10 cellular contexts compared by ENCODE assay signal in the genomic region with DNA sequence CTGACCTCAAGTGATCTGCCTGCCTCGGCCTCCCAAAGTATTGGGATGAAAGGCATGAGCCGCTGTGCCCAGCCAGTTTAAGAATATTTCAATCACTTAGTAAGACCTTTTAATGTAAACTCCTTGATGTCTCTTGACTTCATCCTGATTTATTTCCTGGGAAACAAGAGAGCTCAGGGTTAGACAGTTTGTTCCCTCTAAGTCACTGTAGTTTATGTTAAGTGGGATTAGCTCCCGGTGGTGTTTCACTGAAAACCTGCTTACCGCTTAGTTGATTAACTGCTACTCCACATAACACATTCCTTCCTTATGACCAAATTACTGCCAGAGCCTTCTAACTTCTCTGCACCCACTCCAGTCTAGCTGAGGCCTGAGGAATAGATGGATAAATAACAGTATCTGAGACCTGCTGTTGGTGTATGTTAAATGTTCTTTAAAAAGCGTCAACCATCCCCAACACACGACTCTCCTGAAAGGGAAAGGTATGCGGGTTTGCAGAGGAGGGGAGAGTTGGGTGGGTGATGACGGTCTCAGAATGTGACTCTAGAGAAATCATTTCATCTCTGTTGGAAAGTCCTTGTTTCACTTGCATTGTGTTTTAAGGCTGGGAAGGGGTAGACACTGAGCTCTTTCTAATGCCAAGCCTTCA. TPM values are rescaled to one million over a fixed set of nuclear protein-coding genes. Genes with fewer than 3 reads are reported as not detected.
A peak's percentile ranks its signal among the peaks of the same experiment; 100 is the strongest.
DNase-seq lines count a peak whose midpoint lies in the region; ATAC-seq, FAIRE-seq and TF ChIP-seq lines count a peak whose summit lies in the region.
"Had no signal": no experiment of that assay in that cellular context is flagged by ENCODE, and none has a peak within 500 bp of the region (broad histone marks: within the 10 kb centered on the region; RNA-seq: fewer than 3 reads in every experiment).

No MANE protein-coding gene starts in this region.

- H2AFZ ChIP-seq in HepG2 (ENCODE audit: low read length) = no peak overlapping the region

- H4K20me1 ChIP-seq in HepG2 (ENCODE audit: insufficient read depth, low read length) = no peaks in the 10 kb centered on the region; the same call in 1 of the 2 replicates

- H3K36me3 Mint-ChIP-seq in chondrocyte (ENCODE audit: low read depth) (peaks cover 14% of the 10 kb centered on the region), mesothelial cell of epicardium (no peaks in the 10 kb centered on the region)
- peaks cover 5 to 18% of the 10 kb centered on the region in 2 donors for H3K36me3 Mint-ChIP-seq in CD4-positive, alpha-beta memory T cell

- TF ChIP-seq CTCF in HepG2 (CRISPR knock-in tag; IDR thresholded peaks at IDR 0.05) (no peak), right lobe of liver (IDR thresholded peaks at IDR 0.05) (no peak), chondrocyte (IDR thresholded peaks at IDR 0.05) (no peak), mesothelial cell of epicardium (IDR thresholded peaks at IDR 0.05; ENCODE audit: unreplicated experiment) (no peak)

- H3K27ac Mint-ChIP-seq in chondrocyte (ENCODE audit: unreplicated experiment) (peak overlapping the region; percentile 96), mesothelial cell of epicardium (peak overlapping the region; percentile 98)
- H3K27ac Mint-ChIP-seq in CD4-positive, alpha-beta memory T cell = peak overlapping the region in 1 of 7 donors; percentile 48

- H3K9me3 Mint-ChIP-seq in chondrocyte (ENCODE audit: low read depth) = no peaks in the 10 kb centered on the region
- no peaks in the 10 kb centered on the region for H3K9me3 Mint-ChIP-seq in mesothelial cell of epicardium
- H3K9me3 Mint-ChIP-seq in CD4-positive, alpha-beta memory T cell = no peaks in the 10 kb centered on the region

- H3K4me3 Mint-ChIP-seq in chondrocyte (ENCODE audit: unreplicated experiment) = peak overlapping the region; percentile 46
- H3K4me3 Mint-ChIP-seq in mesothelial cell of epicardium = peak overlapping the region; percentile 19
- no peak overlapping the region for H3K4me3 Mint-ChIP-seq in CD4-positive, alpha-beta memory T cell

- H3K27ac ChIP-seq in HepG2 (ENCODE audit: extremely low read length, insufficient read depth, low read length) (peak overlapping the region; percentile 20), right lobe of liver (no peak overlapping the region)
- H3K27ac ChIP-seq in CD4-positive, alpha-beta memory T cell (ENCODE audit: low read depth, low read length) = no peak overlapping the region
- H3K27ac ChIP-seq: BLaER1 had no signal

- CTCF ChIA-PET in HepG2 (lab: Yijun Ruan, JAX; ENCODE audit: low intra/inter-chr PET ratio, low total read pairs) = no interaction called here
- CTCF ChIA-PET in CD4-positive, alpha-beta memory T cell (lab: Charles Lee; ENCODE audit: partially characterized antibody) = interaction anchor here (1.2 to 1.6 kb wide), 3 partner anchors 17 to 54 kb away, joined by 3 to 4 read pairs (median 3); no protein-coding TSS in a partner anchor

- peaks cover 96% of the 10 kb centered on the region for H3K79me2 ChIP-seq in HepG2 (ENCODE audit: insufficient read depth, low read length)

- no peak for FAIRE-seq in HepG2 (lab: Jason Lieb, UNC)

- H3K4me1 Mint-ChIP-seq in chondrocyte (ENCODE audit: low read depth) (peaks cover 98% of the 10 kb centered on the region), mesothelial cell of epicardium (peaks cover 59% of the 10 kb centered on the region)
- peaks cover 11 to 51% (median 25%) of the 10 kb centered on the region in 4 donors for H3K4me1 Mint-ChIP-seq in CD4-positive, alpha-beta memory T cell

- POLR2A ChIA-PET in HepG2 (lab: Yijun Ruan, JAX) = interaction anchor here (0.6 to 2.4 kb wide), 4 partner anchors 14 to 101 kb away, joined by 3 to 10 read pairs (median 4); a partner anchor contains a TSS
- POLR2A ChIA-PET in CD4-positive, alpha-beta memory T cell (lab: Charles Lee; ENCODE audit: partially characterized antibody) = no interaction called here

- H3K4me3 ChIP-seq in HepG2 (replicated peaks in 1 of 3; ENCODE audit: insufficient read depth in 1 of 3, low read depth in 2 of 3, low read length in 3 of 3) = no peak overlapping the region
- H3K4me3 ChIP-seq in right lobe of liver = no peak overlapping the region
- no peak overlapping the region for H3K4me3 ChIP-seq in CD4-positive, alpha-beta memory T cell (ENCODE audit: low read length in 2 of 2)
- H3K4me3 ChIP-seq: BLaER1 had no signal

- intact Hi-C loops in HepG2 (cut with micrococcal nuclease; ENCODE audit: unreplicated experiment) = no loop called here
- intact Hi-C loops in right lobe of liver (cut with DNase I) = no loop called here
- intact Hi-C loops in CD4-positive, alpha-beta memory T cell (cut with micrococcal nuclease) = no loop called here

- H3K27me3 Mint-ChIP-seq in chondrocyte (ENCODE audit: low read depth) (no peaks in the 10 kb centered on the region), mesothelial cell of epicardium (ENCODE audit: low read depth) (no peaks in the 10 kb centered on the region)
- no peaks in the 10 kb centered on the region for H3K27me3 Mint-ChIP-seq in CD4-positive, alpha-beta memory T cell

- H3K36me3 ChIP-seq in HepG2 (replicated peaks in 1 of 2; ENCODE audit: control insufficient read depth in 1 of 2, insufficient read depth in 2 of 2, low read length in 2 of 2) (peaks cover 10 to 25% of the 10 kb centered on the region in 2 experiments), right lobe of liver (peaks cover 0 to 3% (median 0%) of the 10 kb centered on the region in 4 donors)
- no peaks in the 10 kb centered on the region for H3K36me3 ChIP-seq in CD4-positive, alpha-beta memory T cell (ENCODE audit: insufficient read depth, low read length)

- TF ChIP-seq EP300 in HepG2 (IDR thresholded peaks at IDR 0.05; ENCODE audit: low read depth in 2 of 2, low read length in 2 of 2) = no peak
- TF ChIP-seq EP300 in HepG2 (CRISPR knock-in tag; IDR thresholded peaks at IDR 0.05; ENCODE audit: borderline replicate concordance) = no peak

- TF ChIP-seq POLR2A in HepG2 (IDR thresholded peaks at IDR 0.05; ENCODE audit: insufficient read depth in 1 of 2, low read depth in 2 of 2, low read length in 2 of 2) (no peak), right lobe of liver (IDR thresholded peaks at IDR 0.05) (no peak)

- H3K27me3 ChIP-seq in HepG2 (ENCODE audit: control insufficient read depth in 1 of 2, insufficient read depth in 2 of 2, low read length in 2 of 2) (no peaks in the 10 kb centered on the region), right lobe of liver (no peaks in the 10 kb centered on the region)
- H3K27me3 ChIP-seq in CD4-positive, alpha-beta memory T cell (ENCODE audit: insufficient read depth, low read length) = no peaks in the 10 kb centered on the region
- H3K27me3 ChIP-seq: BLaER1 had no signal

- 94% methylated on average over 8 of the region's 8 CpGs for WGBS in HepG2 (ENCODE audit: low lambda C conversion rate)
- WGBS in right lobe of liver (ENCODE audit: insufficient coverage, low coverage, low lambda C conversion rate, missing lambda C conversion rate) = 87% methylated on average over 8 of the region's 8 CpGs

- no peak for TF ChIP-seq RAD21 in HepG2 (CRISPR knock-in tag; IDR thresholded peaks at IDR 0.05)

- no peak overlapping the region for H3K4me2 ChIP-seq in HepG2 (ENCODE audit: low read depth, low read length)
- H3K4me2 ChIP-seq: BLaER1 had no signal

- no TSS peak for BruUV-seq in HepG2 (replicated peaks; lab: Mats Ljungman, UMichigan)

- DNase-seq in HepG2 (ENCODE audit: low spot score) (no peak), right lobe of liver (no peak), chondrocyte (ENCODE audit: low spot score) (no peak), mesothelial cell of epicardium (ENCODE audit: low spot score in 2 of 2, unreplicated experiment in 2 of 2) (no peak), SIG-M5 (lab: John Stamatoyannopoulos, UW) (no peak)
- DNase-seq in CD4-positive, alpha-beta memory T cell = no peak
- DNase-seq: activated CD4-positive, alpha-beta T cell treated with anti-CD3 and anti-CD28 coated beads, Interleukin-2, amount 50 U/mL, for 48 hours had no signal

- in situ Hi-C loops in HepG2 (cut with HindIII; ENCODE audit: extremely low pct_ligation_motif_present, low pct_unique_long_range_greater_than_20kb) = no loop called here

- H3K4me1 ChIP-seq in HepG2 (ENCODE audit: insufficient read depth, low read length) (peaks cover 100% of the 10 kb centered on the region), right lobe of liver (peaks cover 0 to 52% (median 17%) of the 10 kb centered on the region in 4 donors)
- H3K4me1 ChIP-seq in CD4-positive, alpha-beta memory T cell (ENCODE audit: insufficient read depth, low read length) = peaks cover 10% of the 10 kb centered on the region

- ATAC-seq in HepG2 (no peak), right lobe of liver (no peak), HG02610 (IDR thresholded peaks at IDR 0.05; ENCODE audit: unreplicated experiment) (no peak), GM18858 (IDR thresholded peaks at IDR 0.05; ENCODE audit: unreplicated experiment) (no peak)

- H3K9me3 ChIP-seq in HepG2 (ENCODE audit: low read length) (no peaks in the 10 kb centered on the region), right lobe of liver (no peaks in the 10 kb centered on the region)
- no peaks in the 10 kb centered on the region for H3K9me3 ChIP-seq in CD4-positive, alpha-beta memory T cell (ENCODE audit: control insufficient read depth in 1 of 2, low read length in 2 of 2)
- H3K9me3 ChIP-seq: BLaER1 had no signal

- no peak overlapping the region for H3K9ac ChIP-seq in HepG2 (ENCODE audit: insufficient read depth, low read depth, low read length)
- H3K9ac ChIP-seq: BLaER1 had no signal

RNA-seq across cellular contexts. Expression of a gene that starts 48.7 kb away (rescaled TPM):
- 22.1 and 26.6 TPM in 2 replicates for total RNA-seq in HepG2 (2016; rRNA removed; fragmentation: Illumina TruSeq; extraction: Trizol)
- 6.5 and 8.8 TPM in 2 replicates for total RNA-seq in HepG2 (2016; cell fraction: cytosol; rRNA removed; fragmentation: Illumina TruSeq; extraction: Trizol; ENCODE audit: low read depth)
- 21.4 and 26.4 TPM in 2 replicates for total RNA-seq in HepG2 (2016; cell fraction: insoluble cytoplasmic fraction; rRNA removed; fragmentation: Illumina TruSeq; extraction: Trizol)
- total RNA-seq in HepG2 (2016; cell fraction: membrane; rRNA removed; fragmentation: Illumina TruSeq; extraction: Trizol) = 14.1 and 14.5 TPM in 2 replicates
- 53.5 and 54.7 TPM in 2 replicates for total RNA-seq in HepG2 (2016; cell fraction: nucleus; rRNA removed; fragmentation: Illumina TruSeq; extraction: Trizol)
- 39.0 and 41.1 TPM in 2 replicates for polyA plus RNA-seq in HepG2 (2011; rRNA removed)
- polyA plus RNA-seq in HepG2 (2011; cell fraction: cytosol; rRNA removed) = 26.0 and 30.9 TPM in 2 replicates
- polyA plus RNA-seq in HepG2 (2011; cell fraction: nucleus; rRNA removed) = 36.5 and 47.2 TPM in 2 replicates
- polyA plus RNA-seq in HepG2 (2012) = 22.8 and 35.4 TPM in 2 replicates
- 2.4 and 2.7 TPM in 2 replicates for polyA plus RNA-seq in HepG2 (2016; cell fraction: cytosol; fragmentation: Illumina TruSeq; extraction: Trizol; ENCODE audit: low read depth)
- polyA plus RNA-seq in HepG2 (2016; cell fraction: insoluble cytoplasmic fraction; fragmentation: Illumina TruSeq; extraction: Trizol; ENCODE audit: low read depth) = 31.2 and 35.1 TPM in 2 replicates
- 5.9 and 6.4 TPM in 2 replicates for polyA plus RNA-seq in HepG2 (2016; cell fraction: membrane; fragmentation: Illumina TruSeq; extraction: Trizol; ENCODE audit: low read depth)
- polyA plus RNA-seq in HepG2 (2016; cell fraction: nucleus; fragmentation: Illumina TruSeq; extraction: Trizol; ENCODE audit: insufficient read depth, low read depth) = 43.3 and 43.6 TPM in 2 replicates
- 32.8 and 173 TPM in 2 replicates for polyA minus RNA-seq in HepG2 (2011; rRNA and poly(A)+ RNA removed; ENCODE audit: low replicate concordance)
- polyA minus RNA-seq in HepG2 (2011; cell fraction: cytosol; rRNA and poly(A)+ RNA removed) = 58.1 and 61.3 TPM in 2 replicates
- polyA minus RNA-seq in HepG2 (2011; cell fraction: nucleus; rRNA and poly(A)+ RNA removed) = 95.2 and 100 TPM in 2 replicates
- total RNA-seq in right lobe of liver = 10 to 100 TPM; 11.5 to 29.9 (median 18.2) TPM
- total RNA-seq in chondrocyte = 217 to 294 TPM (median 223 TPM) in 3 replicates
- 77.8 to 82.8 TPM (median 80.4 TPM) in 3 replicates for total RNA-seq in mesothelial cell of epicardium
- 10 to 100 TPM; 39.3 to 41.3 TPM for total RNA-seq in CD4-positive, alpha-beta memory T cell
- polyA plus RNA-seq in CD4-positive, alpha-beta memory T cell = 10 to 100 TPM in 1 of 2 donors, 1 to 10 TPM in 1; 6.8 to 17.4 TPM

Comparison
In these comparisons a context has a peak if more than half of its experiments do, and no peak if none do; other contexts are left out.
1. H3K4me3 Mint-ChIP-seq: peak in chondrocyte (single experiment) and mesothelial cell of epicardium (single experiment); none in CD4-positive, alpha-beta memory T cell (0 of 8).